18 cellular contexts compared by ENCODE assay signal in the genomic region with DNA sequence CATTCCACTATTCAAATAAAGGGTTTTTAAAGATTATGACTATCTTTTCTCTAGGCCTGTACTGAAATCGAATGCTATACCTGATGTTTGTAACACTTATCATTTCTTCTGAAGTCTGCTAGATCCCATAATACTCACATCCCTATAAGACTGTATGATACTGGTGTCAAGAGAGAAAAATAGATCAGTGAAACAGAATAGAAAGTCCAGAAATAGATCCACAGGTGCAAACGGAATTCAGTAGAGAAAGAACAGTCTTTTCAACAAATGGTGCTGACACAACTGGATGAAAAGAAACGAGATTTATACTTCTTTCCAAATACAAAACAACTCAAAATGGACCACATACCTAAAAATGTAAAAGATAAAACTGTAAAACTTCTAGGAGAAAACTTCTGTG.
A peak's percentile ranks its signal among the peaks of the same experiment; 100 is the strongest.
DNase-seq lines count a peak whose midpoint lies in the region; ATAC-seq, FAIRE-seq and TF ChIP-seq lines count a peak whose summit lies in the region.
"Had no signal": no experiment of that assay in that cellular context is flagged by ENCODE, and none has a peak within 500 bp of the region (broad histone marks: within the 10 kb centered on the region; RNA-seq: fewer than 3 reads in every experiment).

No MANE protein-coding gene starts in this region.

- H3K79me2 ChIP-seq in MM.1S (ENCODE audit: low read length), result peaks cover 6% of the 10 kb centered on the region; the same call in 1 of the 2 replicates

- no peaks in the 10 kb centered on the region for H3K9me3 ChIP-seq in MM.1S (replicated peaks; ENCODE audit: insufficient read depth, low read length)
- no peaks in the 10 kb centered on the region for H3K9me3 ChIP-seq in gastrocnemius medialis
- H3K9me3 ChIP-seq in breast epithelium, result no peaks in the 10 kb centered on the region

- peak; percentile 11 for FAIRE-seq in G401.6 (lab: Jason Lieb, UNC)
- FAIRE-seq: A204.1, GM12892 had no signal

- H3K27ac ChIP-seq in MM.1S (ENCODE audit: low read length) (peak overlapping the region; percentile 96), gastrocnemius medialis (peak overlapping the region; percentile 80 to 90 (median 86)), breast epithelium (no peak overlapping the region)
- H3K27ac ChIP-seq: C4-2B had no signal

- no peak for ATAC-seq in gastrocnemius medialis
- ATAC-seq in GM21529 (IDR thresholded peaks at IDR 0.05; ENCODE audit: unreplicated experiment), result no peak
- ATAC-seq in HG02870 (IDR thresholded peaks at IDR 0.05; ENCODE audit: unreplicated experiment), result no peak
- ATAC-seq: GM23338 had no signal

- H3F3A ChIP-seq in MM.1S (ENCODE audit: insufficient read depth, low read length), result peaks cover 31% of the 10 kb centered on the region

- intact Hi-C loops in gastrocnemius medialis (cut with DNase I; ENCODE audit: low total_unique reads) (no loop called here), breast epithelium (cut with DNase I; ENCODE audit: low total_unique reads) (no loop called here)

- no peaks in the 10 kb centered on the region for H3K9me2 ChIP-seq in MM.1S (replicated peaks; ENCODE audit: insufficient read depth, low read length)

- no peak for TF ChIP-seq CTCF in MM.1S (IDR thresholded peaks at IDR 0.05; ENCODE audit: low read length)
- TF ChIP-seq CTCF in gastrocnemius medialis (IDR thresholded peaks at IDR 0.05 in 4 of 5, conservative IDR thresholded peaks at IDR 0.05 in 1 of 5), result no peak
- no peak for TF ChIP-seq CTCF in breast epithelium (IDR thresholded peaks at IDR 0.05)
- TF ChIP-seq CTCF in GM13977 (IDR thresholded peaks at IDR 0.05; ENCODE audit: extremely low read depth, insufficient read depth, missing control alignments), result no peak

- H3K27me3 ChIP-seq in MM.1S (replicated peaks; ENCODE audit: insufficient read depth, low read length), result no peaks in the 10 kb centered on the region
- no peaks in the 10 kb centered on the region for H3K27me3 ChIP-seq in gastrocnemius medialis
- H3K27me3 ChIP-seq in breast epithelium, result no peaks in the 10 kb centered on the region

- in situ Hi-C loops in gastrocnemius medialis (cut with MboI; ENCODE audit: low sequenced_read_pairs in 4 of 4) (no loop called here), GM13977 (cut with MboI; ENCODE audit: low pct_unique_long_range_greater_than_20kb, low sequenced_read_pairs, unreplicated experiment) (no loop called here)

- H3K36me3 ChIP-seq in MM.1S (replicated peaks; ENCODE audit: insufficient read depth, low read length) (no peaks in the 10 kb centered on the region), gastrocnemius medialis (no peaks in the 10 kb centered on the region), breast epithelium (no peaks in the 10 kb centered on the region)

- peak overlapping the region; percentile 71 for H3K9ac ChIP-seq in MM.1S (ENCODE audit: low read length)

- DNase-seq in MM.1S (peak; percentile 81), RPMI8226 (peak; percentile 58), gastrocnemius medialis (no peak), breast epithelium (ENCODE audit: low spot score in 2 of 2) (no peak), GM13977 (ENCODE audit: low spot score) (no peak)
- DNase-seq: CD4-positive, alpha-beta memory T cell; DMS79; EL; GDM1; H7; IMR-90 had no signal

- H4K20me1 ChIP-seq in MM.1S (ENCODE audit: insufficient read depth, low read length), result no peaks in the 10 kb centered on the region

- H3K4me3 ChIP-seq in MM.1S (ENCODE audit: low read length), result peak overlapping the region; percentile 36
- H3K4me3 ChIP-seq in gastrocnemius medialis, result no peak overlapping the region
- H3K4me3 ChIP-seq in breast epithelium, result no peak overlapping the region
- H3K4me3 ChIP-seq: GM23338 had no signal

- no peak for TF ChIP-seq POLR2A in gastrocnemius medialis (IDR thresholded peaks at IDR 0.05)
- TF ChIP-seq POLR2A in breast epithelium (IDR thresholded peaks at IDR 0.05), result no peak

- H3K4me2 ChIP-seq in MM.1S (ENCODE audit: low read depth, low read length), result peak overlapping the region; percentile 75
- H3K4me2 ChIP-seq: GM23338 had no signal

- H3K4me1 ChIP-seq in MM.1S (ENCODE audit: low read length) (peaks cover 57% of the 10 kb centered on the region), gastrocnemius medialis (peaks cover 73 to 82% of the 10 kb centered on the region in 2 donors), breast epithelium (no peaks in the 10 kb centered on the region)

- peak overlapping the region; percentile 8; the same call in 1 of the 2 replicates for H2AFZ ChIP-seq in MM.1S (ENCODE audit: low read length)
- H2AFZ ChIP-seq: GM23338 had no signal

Comparison
In these comparisons a context has a peak if more than half of its experiments do, and no peak if none do; other contexts are left out.
1. DNase-seq: peak in MM.1S (single experiment) and RPMI8226 (single experiment); none in gastrocnemius medialis (0 of 2), breast epithelium (0 of 2) and GM13977 (single experiment).
2. H3K27ac ChIP-seq: peak in MM.1S (single experiment) and gastrocnemius medialis (4 of 4); none in breast epithelium (0 of 2).